In the genomic region with DNA sequence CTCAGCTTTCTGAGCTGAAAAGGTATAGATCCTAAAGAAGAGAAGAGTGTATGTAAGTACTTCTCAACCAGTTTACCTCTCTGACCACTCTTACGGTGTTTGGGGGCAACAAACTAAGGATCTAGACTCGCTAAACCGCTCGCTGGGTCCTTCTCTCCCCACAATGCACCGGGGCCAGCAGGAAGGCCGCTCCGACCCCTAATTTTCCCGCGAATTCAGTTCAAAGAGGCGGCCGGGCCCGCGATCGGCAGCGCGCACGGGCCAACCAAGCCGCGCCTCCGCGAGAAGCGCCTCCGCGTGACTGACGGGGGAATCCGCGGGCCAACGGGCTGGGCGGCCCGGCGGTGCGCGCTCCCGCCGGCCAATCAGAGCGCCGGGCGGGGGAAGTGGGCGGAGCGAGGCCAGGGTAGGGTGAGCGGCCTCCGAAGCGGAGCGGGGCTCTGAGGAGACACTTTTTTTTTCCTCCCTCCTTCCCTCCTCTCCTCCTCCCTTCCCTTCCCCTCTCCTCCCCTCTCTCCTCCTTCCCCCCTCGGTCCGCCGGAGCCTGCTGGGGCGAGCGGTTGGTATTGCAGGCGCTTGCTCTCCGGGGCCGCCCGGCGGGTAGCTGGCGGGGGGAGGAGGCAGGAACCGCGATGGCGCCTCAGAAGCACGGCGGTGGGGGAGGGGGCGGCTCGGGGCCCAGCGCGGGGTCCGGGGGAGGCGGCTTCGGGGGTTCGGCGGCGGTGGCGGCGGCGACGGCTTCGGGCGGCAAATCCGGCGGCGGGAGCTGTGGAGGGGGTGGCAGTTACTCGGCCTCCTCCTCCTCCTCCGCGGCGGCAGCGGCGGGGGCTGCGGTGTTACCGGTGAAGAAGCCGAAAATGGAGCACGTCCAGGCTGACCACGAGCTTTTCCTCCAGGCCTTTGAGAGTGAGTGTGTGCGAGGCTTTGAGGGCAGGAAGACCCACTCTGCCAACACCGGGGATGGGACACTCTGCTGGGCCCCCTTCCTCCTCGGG, we compare ENCODE assay signal across 8 cellular contexts. TPM values are rescaled to one million over a fixed set of nuclear protein-coding genes. Genes with fewer than 3 reads are reported as not detected.
A peak's percentile ranks its signal among the peaks of the same experiment; 100 is the strongest.
DNase-seq lines count a peak whose midpoint lies in the region; ATAC-seq and TF ChIP-seq lines count a peak whose summit lies in the region.
"Not testable (repeated sequence)": the region's sequence is repeated elsewhere in the genome, so short reads cannot be mapped to it uniquely, and the experiment has no call there.

A gene (plus strand): TSS at position 393 of the 995 bp plus-strand sequence. CDS start 240 bp downstream, at position 633.

- in situ Hi-C loops in endometrial microvascular endothelial cells (cut with HindIII; ENCODE audit: inconsistent ontology term, low pct_unique_long_range_greater_than_20kb, low sequenced_read_pairs) = not testable (repeated sequence)

- H3K9me3 ChIP-seq in HUES64 (ENCODE audit: insufficient read depth, low read depth, low read length); OCI-LY1 (ENCODE audit: low read length): not testable (repeated sequence)

- H3K4me3 Mint-ChIP-seq in Calu3 (ENCODE audit: low read depth, unreplicated experiment) = peak within 1 kb of the TSS; percentile 69
- peak within 1 kb of the TSS; percentile 80 for H3K4me3 Mint-ChIP-seq in mesothelial cell of epicardium

- H3K36me3 ChIP-seq in HUES64 (ENCODE audit: insufficient read depth, low read length) (peaks cover 12% of the 10 kb centered on the region), OCI-LY1 (ENCODE audit: insufficient read depth, low read length) (peaks cover 18% of the 10 kb centered on the region)

- peaks cover 32% of the 10 kb centered on the region for H3K79me2 ChIP-seq in OCI-LY1 (ENCODE audit: insufficient read depth, low read length)

- H3K9ac ChIP-seq in HUES64 (ENCODE audit: low read depth, low read length) = peak within 1 kb of the TSS; percentile 87
- peak within 1 kb of the TSS; percentile 90 for H3K9ac ChIP-seq in OCI-LY1 (ENCODE audit: low read length)

- BruUV-seq in Calu3 (replicated peaks; lab: Mats Ljungman, UMichigan) = not testable (repeated sequence)

- not testable (repeated sequence) for H3K4me1 Mint-ChIP-seq in Calu3 (ENCODE audit: low read depth, unreplicated experiment)
- peaks cover 12% of the 10 kb centered on the region for H3K4me1 Mint-ChIP-seq in mesothelial cell of epicardium

- H4K20me1 ChIP-seq in OCI-LY1 (ENCODE audit: insufficient read depth, low read length) = not testable (repeated sequence)

- peak; percentile 89 for DNase-seq in Calu3
- peak; percentile 36 for DNase-seq in activated CD8-positive, alpha-beta memory T cell treated with anti-CD3 and anti-CD28 coated beads, Interleukin-2, amount 50 U/mL, for 1 hour (ENCODE audit: extremely low read depth)
- DNase-seq in mesothelial cell of epicardium (ENCODE audit: low spot score in 2 of 2, unreplicated experiment in 2 of 2) = peak; percentile 66 to 88
- DNase-seq in stimulated activated CD8-positive, alpha-beta memory T cell treated with anti-CD3 and anti-CD28 coated beads, Interleukin-15, amount 100 ng/mL, for 1 hour (ENCODE audit: low read depth) = peak; percentile 57

- H3F3A ChIP-seq in OCI-LY1 (ENCODE audit: insufficient read depth, low read length) = not testable (repeated sequence)

- TF ChIP-seq CTCF in Calu3 (IDR thresholded peaks at IDR 0.05; ENCODE audit: unreplicated experiment); OCI-LY1 (IDR thresholded peaks at IDR 0.05; ENCODE audit: low read length); mesothelial cell of epicardium (IDR thresholded peaks at IDR 0.05; ENCODE audit: unreplicated experiment): not testable (repeated sequence)

- WGBS in HUES64 = under 1% methylated on average over 81 of the region's 93 CpGs

- H3K27ac Mint-ChIP-seq in Calu3 (ENCODE audit: unreplicated experiment) (peak within 1 kb of the TSS; percentile 27), mesothelial cell of epicardium (peak within 1 kb of the TSS; percentile 86)

- not testable (repeated sequence) for H3K9me2 ChIP-seq in OCI-LY1 (ENCODE audit: low read depth, low read length)

- H3K4me1 ChIP-seq in HUES64 (ENCODE audit: insufficient read depth, low read length) = not testable (repeated sequence)
- peaks cover 23% of the 10 kb centered on the region for H3K4me1 ChIP-seq in OCI-LY1 (ENCODE audit: insufficient read depth, low read length, severe bottlenecking)

- H3K27me3 ChIP-seq in HUES64 (ENCODE audit: insufficient read depth, low read length); OCI-LY1 (ENCODE audit: insufficient read depth, low read length): not testable (repeated sequence)

- intact Hi-C loops in Calu3 (cut with micrococcal nuclease; ENCODE audit: unreplicated experiment) = not testable (repeated sequence)

- H3K36me3 Mint-ChIP-seq in Calu3 (ENCODE audit: insufficient read depth, unreplicated experiment) = peaks cover 47% of the 10 kb centered on the region
- H3K36me3 Mint-ChIP-seq in mesothelial cell of epicardium = not testable (repeated sequence)

- ATAC-seq in GM21515 (IDR thresholded peaks at IDR 0.05; ENCODE audit: unreplicated experiment) = peak; percentile 88

- CTCF ChIA-PET in Calu3 (lab: Charles Lee) = not testable (repeated sequence)

- not testable (repeated sequence) for H2AFZ ChIP-seq in OCI-LY1 (ENCODE audit: low read length)

- peak within 1 kb of the TSS; percentile 69 for H3K4me3 ChIP-seq in HUES64 (ENCODE audit: low read length)
- H3K4me3 ChIP-seq in OCI-LY1 (ENCODE audit: low read depth, low read length, poor library complexity, severe bottlenecking) = peak within 1 kb of the TSS; percentile 90

- not testable (repeated sequence) for H3K27me3 Mint-ChIP-seq in Calu3 (ENCODE audit: unreplicated experiment); mesothelial cell of epicardium (ENCODE audit: low read depth)

- H3K4me2 ChIP-seq in OCI-LY1 (ENCODE audit: low read length) = peak within 1 kb of the TSS; percentile 69

- H3K9me3 Mint-ChIP-seq in Calu3 (ENCODE audit: low read depth, unreplicated experiment); mesothelial cell of epicardium: not testable (repeated sequence)

- peak within 1 kb of the TSS; percentile 97 for H3K27ac ChIP-seq in HUES64 (ENCODE audit: low read depth, low read length)
- H3K27ac ChIP-seq in OCI-LY1 (ENCODE audit: low read depth, low read length, poor library complexity, severe bottlenecking) = peak within 1 kb of the TSS; percentile 45

RNA-seq across cellular contexts. Expression of the gene that starts here (rescaled TPM):
- 47.5 and 49.2 TPM in 2 replicates for total RNA-seq in Calu3 (2022)
- polyA plus RNA-seq in HUES64 (2013, experiment 1 of 2) = 28.2 TPM
- 26.8 TPM for polyA plus RNA-seq in HUES64 (2013, experiment 2 of 2)
- total RNA-seq in endometrial microvascular endothelial cells (ENCODE audit: inconsistent ontology term) = 24.0 TPM
- total RNA-seq in mesothelial cell of epicardium = 27.8 to 30.3 TPM (median 29.5 TPM) in 3 replicates

Comparison
In these comparisons a context has a peak if more than half of its experiments do, and no peak if none do; other contexts are left out.
1. Peak in every context shown above with its lines: DNase-seq, ATAC-seq, H3K4me3 ChIP-seq and H3K27ac ChIP-seq.
2. DNase-seq: peak in every context shown above with its lines; median percentile 89 in Calu3; 77 in mesothelial cell of epicardium; 57 in stimulated activated CD8-positive, alpha-beta memory T cell treated with anti-CD3 and anti-CD28 coated beads, Interleukin-15, amount 100 ng/mL, for 1 hour; 36 in activated CD8-positive, alpha-beta memory T cell treated with anti-CD3 and anti-CD28 coated beads, Interleukin-2, amount 50 U/mL, for 1 hour.